In genomic region chr15:69398541-69398940, GRCh38 we compare ENCODE assay signal across 19 cellular contexts. TPM values are rescaled to one million over a fixed set of nuclear protein-coding genes. Genes with fewer than 3 reads are reported as not detected.
DNase-seq lines count a peak whose midpoint lies in the region; ATAC-seq, FAIRE-seq and TF ChIP-seq lines count a peak whose summit lies in the region.
"Had no signal": no experiment of that assay in that cellular context is flagged by ENCODE, and none has a peak within 500 bp of the region (broad histone marks: within the 10 kb centered on the region; RNA-seq: fewer than 3 reads in every experiment).

No MANE protein-coding gene starts in this region.

- H3K4me1 Mint-ChIP-seq in astrocyte (ENCODE audit: low read depth, unreplicated experiment), result peaks cover 13% of the 10 kb centered on the region

- H3K79me2 ChIP-seq in astrocyte (ENCODE audit: insufficient read depth, low read length), result peaks cover 5% of the 10 kb centered on the region

- H3K4me2 ChIP-seq in astrocyte (ENCODE audit: low read length), result no peak overlapping the region
- H3K4me2 ChIP-seq: neural progenitor cell had no signal

- TF ChIP-seq CTCF in astrocyte (IDR thresholded peaks at IDR 0.05; ENCODE audit: insufficient read depth, low read depth, low read length), result no peak

- H4K20me1 ChIP-seq in astrocyte (ENCODE audit: insufficient read depth, low read length), result peaks cover 80% of the 10 kb centered on the region

- H2AFZ ChIP-seq in astrocyte (ENCODE audit: low read depth, low read length), result no peak overlapping the region
- H2AFZ ChIP-seq: neural progenitor cell had no signal

- peak; percentile 49 for DNase-seq in DMS 273 (lab: John Stamatoyannopoulos, UW; ENCODE audit: unreplicated experiment)
- no peak for DNase-seq in DMS 273 treated with DMSO at 0.1 percent for 48 hours (lab: John Stamatoyannopoulos, UW)
- peak; percentile 42 for DNase-seq in MV-4-11 (lab: John Stamatoyannopoulos, UW)
- DNase-seq in astrocyte (ENCODE audit: low read depth), result no peak
- DNase-seq in myocyte (ENCODE audit: low read depth), result peak; percentile 64
- no peak for DNase-seq in NCI-H1048 (lab: John Stamatoyannopoulos, UW)
- DNase-seq in NCI-H510A (lab: John Stamatoyannopoulos, UW), result no peak
- DNase-seq: activated CD4-positive, alpha-beta T cell treated with anti-CD3 and anti-CD28 coated beads for 4 hours; activated T-cell treated with anti-CD3 and anti-CD28 coated beads for 4 hours; CD8-positive, alpha-beta memory T cell; lower lobe of right lung; NCI-H1417; NCI-H446 treated with DMSO at 0.1 percent for 48 hours; stimulated activated naive B cell treated with anti-CD40 and anti-IgM and Interleukin-4, amounts not matched to agents 10 μg/mL and 1 μg/mL and 100 μg/mL, for 72 hours; T-helper 1 cell had no signal

- H3K4me1 ChIP-seq in astrocyte (ENCODE audit: insufficient read depth, low read length), result peaks cover 20% of the 10 kb centered on the region

- no peaks in the 10 kb centered on the region for H3K9me3 ChIP-seq in astrocyte (ENCODE audit: insufficient read depth, low read depth, low read length)
- H3K9me3 ChIP-seq: lower lobe of right lung had no signal

- H3K9ac ChIP-seq in astrocyte (ENCODE audit: low read length), result no peak overlapping the region
- H3K9ac ChIP-seq: neural progenitor cell had no signal

- H3K27ac ChIP-seq in astrocyte (ENCODE audit: low read depth, low read length), result no peak overlapping the region
- H3K27ac ChIP-seq: 22Rv1, lower lobe of right lung, neural progenitor cell had no signal

- ATAC-seq in HG03565 (IDR thresholded peaks at IDR 0.05; ENCODE audit: unreplicated experiment), result no peak
- ATAC-seq: lower lobe of right lung; stimulated activated naive B cell treated with anti-CD40 and anti-IgM and Interleukin-4, amounts not matched to agents 10 μg/mL and 1 μg/mL and 100 μg/mL, for 72 hours had no signal

- H3K27me3 ChIP-seq in astrocyte (ENCODE audit: insufficient read depth, low read length), result no peaks in the 10 kb centered on the region
- H3K27me3 ChIP-seq: neural progenitor cell had no signal

- H3K36me3 ChIP-seq in astrocyte (ENCODE audit: insufficient read depth, low read length), result no peaks in the 10 kb centered on the region
- H3K36me3 ChIP-seq: neural progenitor cell had no signal

- no peak overlapping the region for H3K4me3 Mint-ChIP-seq in astrocyte (ENCODE audit: unreplicated experiment)
- H3K4me3 Mint-ChIP-seq: CD8-positive, alpha-beta memory T cell; neural progenitor cell; stimulated activated naive B cell treated with anti-CD40 and anti-IgM and Interleukin-4, amounts not matched to agents 10 μg/mL and 1 μg/mL and 100 μg/mL, for 72 hours had no signal

- peaks cover 4% of the 10 kb centered on the region for H3K27me3 Mint-ChIP-seq in astrocyte (ENCODE audit: low read depth, unreplicated experiment)

- peak; percentile 65 for FAIRE-seq in astrocyte (lab: Jason Lieb, UNC)

- H3K36me3 Mint-ChIP-seq in astrocyte (ENCODE audit: low read depth, unreplicated experiment), result peaks cover 13% of the 10 kb centered on the region
- H3K36me3 Mint-ChIP-seq: activated naive CD4-positive, alpha-beta T cell treated with anti-CD3 and anti-CD28 coated beads, Interleukin-2, amount 50 U/mL, for 72 hours; CD8-positive, alpha-beta memory T cell; neural progenitor cell; stimulated activated naive B cell treated with anti-CD40 and anti-IgM and Interleukin-4, amounts not matched to agents 10 μg/mL and 1 μg/mL and 100 μg/mL, for 72 hours had no signal

- H3K27ac Mint-ChIP-seq in astrocyte (ENCODE audit: unreplicated experiment), result no peak overlapping the region
- H3K27ac Mint-ChIP-seq: neural progenitor cell; stimulated activated naive B cell treated with anti-CD40 and anti-IgM and Interleukin-4, amounts not matched to agents 10 μg/mL and 1 μg/mL and 100 μg/mL, for 72 hours had no signal

- H3K4me3 ChIP-seq in astrocyte (ENCODE audit: insufficient read depth, low read depth, low read length), result no peak overlapping the region
- H3K4me3 ChIP-seq: lower lobe of right lung, neural progenitor cell had no signal

- H3K9me3 Mint-ChIP-seq in astrocyte (ENCODE audit: unreplicated experiment), result peaks cover 2% of the 10 kb centered on the region
- H3K9me3 Mint-ChIP-seq: activated naive CD4-positive, alpha-beta T cell treated with anti-CD3 and anti-CD28 coated beads, Interleukin-2, amount 50 U/mL, for 72 hours; CD8-positive, alpha-beta memory T cell; neural progenitor cell; stimulated activated naive B cell treated with anti-CD40 and anti-IgM and Interleukin-4, amounts not matched to agents 10 μg/mL and 1 μg/mL and 100 μg/mL, for 72 hours had no signal

RNA-seq across cellular contexts. Expression of gene KIF23, which starts 15.6 kb away (rescaled TPM):
- 8.1 and 11.8 TPM in 2 replicates for total RNA-seq in astrocyte
- 12.0 and 20.7 TPM in 2 replicates for total RNA-seq in myocyte
- polyA plus RNA-seq in myocyte (2012), result 6.8 TPM

RNA-seq across cellular contexts. Expression of gene RPLP1, which starts 54.1 kb away (rescaled TPM):
- total RNA-seq in astrocyte (1,331 and 1,465 TPM in 2 replicates), myocyte (218 and 264 TPM in 2 replicates)
- polyA plus RNA-seq in myocyte (2012), result 2,643 TPM

Comparison
In these comparisons a context has a peak if more than half of its experiments do, and no peak if none do; other contexts are left out.
1. DNase-seq: peak in DMS 273 (single experiment), MV-4-11 (single experiment) and myocyte (single experiment); none in DMS 273 treated with DMSO at 0.1 percent for 48 hours (single experiment), astrocyte (single experiment), NCI-H1048 (single experiment) and NCI-H510A (single experiment).